In genomic region chr20:30167540-30167939, GRCh38 we compare ENCODE assay signal across 15 cellular contexts.
"Had no signal": no experiment of that assay in that cellular context is flagged by ENCODE, and none has a peak within 500 bp of the region (broad histone marks: within the 10 kb centered on the region; RNA-seq: fewer than 3 reads in every experiment).

No MANE protein-coding gene starts in this region.

- DNase-seq: effector CD4-positive, alpha-beta T cell; foreskin fibroblast; occipital lobe; T-helper 9 cell had no signal

- H3K27ac Mint-ChIP-seq: activated CD4-positive, alpha-beta memory T cell treated with anti-CD3 and anti-CD28 coated beads for 36 hours; activated CD4-positive, alpha-beta T cell treated with anti-CD3 and anti-CD28 coated beads for 36 hours; dendritic cell treated with granulocyte-macrophage colony-stimulating factor and Interleukin-4, amounts not matched to agents 40 ng/mL and 50 ng/mL, for 4 days; WTC11 had no signal

- H3K27ac ChIP-seq: body of pancreas, cardiac muscle cell had no signal

- H3K4me1 Mint-ChIP-seq: neural crest cell, WTC11 had no signal

- H3K4me3 ChIP-seq: body of pancreas, cardiac muscle cell, lung had no signal

- H3K4me1 ChIP-seq: body of pancreas had no signal

- ATAC-seq: activated CD4-positive, alpha-beta T cell treated with anti-CD3 and anti-CD28 coated beads for 36 hours; body of pancreas; naive thymus-derived CD4-positive, alpha-beta T cell; stimulated activated naive CD8-positive, alpha-beta T cell treated with anti-CD3 and anti-CD28 coated beads, Interleukin-15, Interleukin-2, amounts not matched to agents 100 U/mL and 50 U/mL, for 24 hours; WTC11 had no signal

- H3K4me3 Mint-ChIP-seq: activated CD4-positive, alpha-beta memory T cell treated with anti-CD3 and anti-CD28 coated beads for 36 hours; activated CD4-positive, alpha-beta T cell treated with anti-CD3 and anti-CD28 coated beads for 36 hours; dendritic cell treated with granulocyte-macrophage colony-stimulating factor and Interleukin-4, amounts not matched to agents 40 ng/mL and 50 ng/mL, for 4 days; neural crest cell; WTC11 had no signal

- H3K27me3 ChIP-seq: body of pancreas, cardiac muscle cell had no signal

- H3K9me3 ChIP-seq: body of pancreas, SK-N-SH had no signal

- H3K27me3 Mint-ChIP-seq: activated CD4-positive, alpha-beta memory T cell treated with anti-CD3 and anti-CD28 coated beads for 36 hours; activated CD4-positive, alpha-beta T cell treated with anti-CD3 and anti-CD28 coated beads for 36 hours; dendritic cell treated with granulocyte-macrophage colony-stimulating factor and Interleukin-4, amounts not matched to agents 40 ng/mL and 50 ng/mL, for 4 days; naive thymus-derived CD4-positive, alpha-beta T cell had no signal

- H3K36me3 ChIP-seq: cardiac muscle cell had no signal
